In the genomic region with DNA sequence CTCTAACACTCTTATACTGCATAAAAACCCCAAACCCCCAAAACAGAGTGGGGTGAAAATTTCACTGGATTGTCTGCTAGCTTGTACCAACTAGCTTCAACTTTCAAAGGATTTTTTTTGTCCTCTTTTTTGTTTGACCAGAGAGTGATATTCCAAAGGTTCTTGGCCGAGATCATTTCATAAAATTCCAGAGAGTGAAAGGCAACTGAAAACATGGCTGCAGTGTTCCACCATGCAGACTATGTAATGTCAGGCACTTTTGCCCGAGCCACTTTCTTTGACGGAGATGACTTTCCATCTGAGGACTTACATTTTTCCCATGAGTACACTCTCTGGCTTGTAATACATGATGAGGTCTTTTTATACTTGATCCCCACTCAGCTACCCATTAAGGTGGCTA, we compare ENCODE assay signal across 17 cellular contexts.
"Had no signal": no experiment of that assay in that cellular context is flagged by ENCODE, and none has a peak within 500 bp of the region (broad histone marks: within the 10 kb centered on the region; RNA-seq: fewer than 3 reads in every experiment).

No MANE protein-coding gene starts in this region.

- H3K9me3 Mint-ChIP-seq: activated CD4-positive, alpha-beta memory T cell treated with anti-CD3 and anti-CD28 coated beads, Interleukin-2, amount 10 ng/mL, durations not matched to agents 7 days and 5 days; activated naive CD8-positive, alpha-beta T cell treated with anti-CD3 and anti-CD28 coated beads for 36 hours; immature natural killer cell; nephron progenitor cell; stimulated activated naive B cell treated with anti-CD40 and anti-IgM and Interleukin-4, amounts not matched to agents 10 μg/mL and 1 μg/mL and 100 μg/mL, for 72 hours; T-cell had no signal

- H3K36me3 ChIP-seq: spleen, transverse colon had no signal

- H3K27me3 ChIP-seq: spleen, transverse colon had no signal

- H3K36me3 Mint-ChIP-seq: activated naive CD8-positive, alpha-beta T cell treated with anti-CD3 and anti-CD28 coated beads for 36 hours; stimulated activated naive B cell treated with anti-CD40 and anti-IgM and Interleukin-4, amounts not matched to agents 10 μg/mL and 1 μg/mL and 100 μg/mL, for 72 hours; T-cell had no signal

- H3K4me1 Mint-ChIP-seq: activated CD4-positive, alpha-beta memory T cell treated with anti-CD3 and anti-CD28 coated beads, Interleukin-2, amount 10 ng/mL, durations not matched to agents 7 days and 5 days; immature natural killer cell; nephron progenitor cell had no signal

- H3K27ac Mint-ChIP-seq: activated CD4-positive, alpha-beta memory T cell treated with anti-CD3 and anti-CD28 coated beads, Interleukin-2, amount 10 ng/mL, durations not matched to agents 7 days and 5 days; activated CD4-positive, alpha-beta T cell treated with anti-CD3 and anti-CD28 coated beads for 36 hours; activated naive CD8-positive, alpha-beta T cell treated with anti-CD3 and anti-CD28 coated beads for 36 hours; immature natural killer cell; nephron progenitor cell; stimulated activated naive B cell treated with anti-CD40 and anti-IgM and Interleukin-4, amounts not matched to agents 10 μg/mL and 1 μg/mL and 100 μg/mL, for 72 hours; T-cell had no signal

- H3K4me3 ChIP-seq: coronary artery, spleen, transverse colon had no signal

- DNase-seq: activated CD4-positive, alpha-beta memory T cell treated with anti-CD3 and anti-CD28 coated beads, Interleukin-2, amount 10 ng/mL, durations not matched to agents 7 days and 5 days; activated CD4-positive, alpha-beta T cell treated with anti-CD3 and anti-CD28 coated beads for 36 hours; activated gamma-delta T cell treated with Interleukin-2 at 50 U/mL for 16 hours; activated naive CD8-positive, alpha-beta T cell treated with anti-CD3 and anti-CD28 coated beads for 36 hours; activated T-cell treated with anti-CD3 and anti-CD28 coated beads, Interleukin-2, amount 50 U/mL, for 48 hours; effector CD4-positive, alpha-beta T cell; immature natural killer cell; left colon; nephron progenitor cell; spleen; stimulated activated CD4-positive, alpha-beta T cell treated with anti-CD3 and anti-CD28 coated beads, Interleukin-1b, Interleukin-23, amount 100 ng/mL, for 48 hours; stimulated activated naive B cell treated with anti-CD40 and anti-IgM and Interleukin-4, amounts not matched to agents 10 μg/mL and 1 μg/mL and 100 μg/mL, for 72 hours; T-cell; T1000; transverse colon had no signal

- H3K27me3 Mint-ChIP-seq: activated CD4-positive, alpha-beta memory T cell treated with anti-CD3 and anti-CD28 coated beads, Interleukin-2, amount 10 ng/mL, durations not matched to agents 7 days and 5 days; activated CD4-positive, alpha-beta T cell treated with anti-CD3 and anti-CD28 coated beads for 36 hours; activated naive CD8-positive, alpha-beta T cell treated with anti-CD3 and anti-CD28 coated beads for 36 hours; stimulated activated naive B cell treated with anti-CD40 and anti-IgM and Interleukin-4, amounts not matched to agents 10 μg/mL and 1 μg/mL and 100 μg/mL, for 72 hours; T-cell had no signal

- H3K4me3 Mint-ChIP-seq: activated CD4-positive, alpha-beta memory T cell treated with anti-CD3 and anti-CD28 coated beads, Interleukin-2, amount 10 ng/mL, durations not matched to agents 7 days and 5 days; activated CD4-positive, alpha-beta T cell treated with anti-CD3 and anti-CD28 coated beads for 36 hours; activated naive CD8-positive, alpha-beta T cell treated with anti-CD3 and anti-CD28 coated beads for 36 hours; immature natural killer cell; nephron progenitor cell; stimulated activated naive B cell treated with anti-CD40 and anti-IgM and Interleukin-4, amounts not matched to agents 10 μg/mL and 1 μg/mL and 100 μg/mL, for 72 hours; T-cell had no signal

- H3K9me3 ChIP-seq: spleen, transverse colon had no signal

- H3K27ac ChIP-seq: coronary artery, spleen, VCaP had no signal
